ENCODE assay signal across 1 cellular context in the genomic region with DNA sequence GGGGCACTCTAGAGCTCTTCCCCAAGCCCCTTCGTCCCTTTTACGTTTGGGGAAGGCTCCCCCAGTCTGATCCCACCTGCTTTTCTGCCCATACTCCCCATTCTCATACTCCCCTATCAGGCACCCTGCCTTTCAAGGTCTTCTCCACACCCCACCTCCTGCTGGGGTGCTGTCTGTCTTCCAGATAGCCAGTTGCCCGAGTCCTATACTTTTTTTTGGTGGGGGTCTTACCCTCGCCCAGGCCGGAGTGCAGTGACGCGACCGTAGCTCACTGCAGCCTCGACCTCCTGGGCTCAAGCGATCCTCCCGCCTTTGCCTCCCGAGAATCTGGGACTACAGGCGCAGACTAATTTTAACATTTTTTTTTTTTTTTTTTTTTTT.
TF ChIP-seq lines count a peak whose summit lies in the region.

No MANE protein-coding gene starts in this region.

TF ChIP-seq in GM23338, 12 proteins besides CTCF, POLR2A, EP300 and RAD21 (continued from another document):
- TF ChIP-seq, protein P1, sequence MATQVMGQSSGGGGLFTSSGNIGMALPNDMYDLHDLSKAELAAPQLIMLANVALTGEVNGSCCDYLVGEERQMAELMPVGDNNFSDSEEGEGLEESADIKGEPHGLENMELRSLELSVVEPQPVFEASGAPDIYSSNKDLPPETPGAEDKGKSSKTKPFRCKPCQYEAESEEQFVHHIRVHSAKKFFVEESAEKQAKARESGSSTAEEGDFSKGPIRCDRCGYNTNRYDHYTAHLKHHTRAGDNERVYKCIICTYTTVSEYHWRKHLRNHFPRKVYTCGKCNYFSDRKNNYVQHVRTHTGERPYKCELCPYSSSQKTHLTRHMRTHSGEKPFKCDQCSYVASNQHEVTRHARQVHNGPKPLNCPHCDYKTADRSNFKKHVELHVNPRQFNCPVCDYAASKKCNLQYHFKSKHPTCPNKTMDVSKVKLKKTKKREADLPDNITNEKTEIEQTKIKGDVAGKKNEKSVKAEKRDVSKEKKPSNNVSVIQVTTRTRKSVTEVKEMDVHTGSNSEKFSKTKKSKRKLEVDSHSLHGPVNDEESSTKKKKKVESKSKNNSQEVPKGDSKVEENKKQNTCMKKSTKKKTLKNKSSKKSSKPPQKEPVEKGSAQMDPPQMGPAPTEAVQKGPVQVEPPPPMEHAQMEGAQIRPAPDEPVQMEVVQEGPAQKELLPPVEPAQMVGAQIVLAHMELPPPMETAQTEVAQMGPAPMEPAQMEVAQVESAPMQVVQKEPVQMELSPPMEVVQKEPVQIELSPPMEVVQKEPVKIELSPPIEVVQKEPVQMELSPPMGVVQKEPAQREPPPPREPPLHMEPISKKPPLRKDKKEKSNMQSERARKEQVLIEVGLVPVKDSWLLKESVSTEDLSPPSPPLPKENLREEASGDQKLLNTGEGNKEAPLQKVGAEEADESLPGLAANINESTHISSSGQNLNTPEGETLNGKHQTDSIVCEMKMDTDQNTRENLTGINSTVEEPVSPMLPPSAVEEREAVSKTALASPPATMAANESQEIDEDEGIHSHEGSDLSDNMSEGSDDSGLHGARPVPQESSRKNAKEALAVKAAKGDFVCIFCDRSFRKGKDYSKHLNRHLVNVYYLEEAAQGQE (IDR thresholded peaks at IDR 0.05; ENCODE audit: unreplicated experiment): no peak
- no peak for TF ChIP-seq ZNF331 (CRISPR knock-in tag; IDR thresholded peaks at IDR 0.05; ENCODE audit: low read depth)
- no peak for TF ChIP-seq JUNB (IDR thresholded peaks at IDR 0.05; ENCODE audit: unreplicated experiment)
- no peak for TF ChIP-seq NANOG (IDR thresholded peaks at IDR 0.05; ENCODE audit: borderline replicate concordance)
- no peak for TF ChIP-seq ZNF462 (CRISPR knock-in tag; IDR thresholded peaks at IDR 0.05)
- no peak for TF ChIP-seq EZH2 (IDR thresholded peaks at IDR 0.05; ENCODE audit: low read depth, unreplicated experiment)
